25 cellular contexts compared by ENCODE assay signal in the genomic region with DNA sequence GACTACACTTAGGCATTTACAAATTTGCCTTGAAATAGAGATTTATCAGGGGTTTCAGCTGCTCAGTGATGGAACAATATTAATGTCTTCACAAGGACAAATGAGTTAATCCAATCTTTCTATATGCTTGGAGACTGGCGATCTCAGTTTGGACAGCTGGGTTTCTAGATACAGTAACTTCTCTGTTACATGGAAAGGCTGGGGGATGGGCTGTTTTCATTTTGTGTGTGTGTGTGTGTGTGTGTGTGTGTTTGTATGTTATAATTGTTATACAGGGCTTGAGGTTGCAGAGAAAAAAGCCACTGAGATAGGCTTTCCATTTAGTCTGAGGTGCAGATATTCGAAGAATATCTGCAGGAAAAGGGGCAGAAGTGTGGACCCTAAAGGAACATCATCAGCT.
"Had no signal": no experiment of that assay in that cellular context is flagged by ENCODE, and none has a peak within 500 bp of the region (broad histone marks: within the 10 kb centered on the region; RNA-seq: fewer than 3 reads in every experiment).

No MANE protein-coding gene starts in this region.

- H3K4me1 ChIP-seq: left lung, neural progenitor cell, parathyroid adenoma, stomach, suprapubic skin, tibial nerve, uterus had no signal

- DNase-seq: kidney glomerular epithelial cell; left colon; left lung; naive B cell; natural killer cell; nephron progenitor cell; occipital lobe; retina; right cardiac atrium; stimulated activated CD4-positive, alpha-beta T cell treated with anti-CD3 and anti-CD28 coated beads, Interleukin-12 subunit alpha, Interleukin-12 subunit beta, amount 100 ng/mL, for 4 hours; stimulated activated CD4-positive, alpha-beta T cell treated with anti-CD3 and anti-CD28 coated beads, Interleukin-15, amount 100 ng/mL, for 24 hours; stimulated activated CD4-positive, alpha-beta T cell treated with anti-CD3 and anti-CD28 coated beads, Interleukin-2, amount 100 ng/mL, for 24 hours; stimulated activated CD4-positive, alpha-beta T cell treated with anti-CD3 and anti-CD28 coated beads, Interleukin-4, amount 100 ng/mL, for 1 hour; stimulated activated naive B cell treated with anti-CD40 and anti-IgM and Interleukin-4, amounts not matched to agents 10 μg/mL and 1 μg/mL and 100 μg/mL, for 72 hours; stimulated activated naive CD8-positive, alpha-beta T cell treated with anti-CD3 and anti-CD28 coated beads, Interleukin-15, Interleukin-2, amounts not matched to agents 100 U/mL and 50 U/mL, for 24 hours; stomach; uterus had no signal

- H3K36me3 ChIP-seq: left lung, neural progenitor cell, neutrophil, stomach, suprapubic skin, tibial nerve, uterus had no signal

- ATAC-seq: left colon; left lung; natural killer cell; right cardiac atrium; sciatic nerve; stimulated activated naive B cell treated with anti-CD40 and anti-IgM and Interleukin-4, amounts not matched to agents 10 μg/mL and 1 μg/mL and 100 μg/mL, for 72 hours; stimulated activated naive CD8-positive, alpha-beta T cell treated with anti-CD3 and anti-CD28 coated beads, Interleukin-15, Interleukin-2, amounts not matched to agents 100 U/mL and 50 U/mL, for 24 hours had no signal

- H3K27ac ChIP-seq: left lung, neural progenitor cell, neutrophil, parathyroid adenoma, skin epidermis, stomach, suprapubic skin, tibial nerve had no signal

- H3K4me3 ChIP-seq: left lung, lung, neural progenitor cell, skin epidermis, stomach, suprapubic skin, tibial nerve, uterus had no signal

- H3K9me3 ChIP-seq: neutrophil, suprapubic skin had no signal

- H3K27me3 ChIP-seq: left lung, neural progenitor cell, neutrophil, stomach, suprapubic skin, tibial nerve, uterus had no signal
